14 cellular contexts compared by ENCODE assay signal in the genomic region with DNA sequence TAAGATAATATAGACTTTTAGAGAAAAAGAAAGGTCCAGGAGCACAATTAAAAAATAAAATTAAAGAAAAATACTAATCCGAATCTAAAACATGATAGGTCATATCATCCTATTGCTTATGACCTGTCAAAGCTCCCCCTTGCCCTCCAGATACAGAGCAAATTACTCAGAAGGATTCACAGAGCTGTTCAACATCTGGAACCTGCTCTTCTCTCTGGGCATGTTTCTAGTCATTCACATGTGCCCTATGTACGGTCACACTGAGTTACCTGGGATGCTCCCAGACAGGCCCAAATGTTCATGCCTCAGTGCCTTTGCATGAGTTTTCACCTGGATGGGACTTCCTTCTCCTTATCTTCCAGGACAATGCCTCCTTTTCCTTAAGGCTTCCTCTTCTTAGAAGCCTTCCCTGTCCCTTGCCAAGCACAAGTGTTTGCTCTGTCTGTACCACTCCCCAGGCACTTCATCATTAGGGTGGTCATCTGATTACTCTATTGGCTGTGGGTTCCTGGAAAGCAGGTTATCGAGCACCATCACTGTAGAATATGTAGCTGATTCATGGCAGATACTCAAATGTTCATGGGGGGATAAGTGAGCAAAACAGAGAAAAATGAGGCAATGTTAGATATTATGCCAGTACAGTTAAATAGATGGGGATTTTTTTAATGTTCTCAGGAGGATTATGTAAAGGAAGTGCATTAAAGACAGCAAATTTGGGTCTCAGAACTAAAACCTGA. TPM values are rescaled to one million over a fixed set of nuclear protein-coding genes. Genes with fewer than 3 reads are reported as not detected.
DNase-seq lines count a peak whose midpoint lies in the region; ATAC-seq and TF ChIP-seq lines count a peak whose summit lies in the region.
"Had no signal": no experiment of that assay in that cellular context is flagged by ENCODE, and none has a peak within 500 bp of the region (broad histone marks: within the 10 kb centered on the region; RNA-seq: fewer than 3 reads in every experiment).

No MANE protein-coding gene starts in this region.

- peaks cover 83% of the 10 kb centered on the region for H3K4me1 Mint-ChIP-seq in CD14-positive monocyte
- peaks cover 17% of the 10 kb centered on the region for H3K4me1 Mint-ChIP-seq in memory B cell
- peaks cover 6% of the 10 kb centered on the region for H3K4me1 Mint-ChIP-seq in type B pancreatic cell (ENCODE audit: unreplicated experiment)
- peaks cover 17% of the 10 kb centered on the region for H3K4me1 Mint-ChIP-seq in endothelial cell (ENCODE audit: unreplicated experiment)

- intact Hi-C loops in CD14-positive monocyte (cut with micrococcal nuclease): loop anchor here (5.0 kb wide), 1 partner anchor 41 kb away; no protein-coding TSS in a partner anchor

- peak overlapping the region; percentile 95 to 100 (median 99) for H3K27ac Mint-ChIP-seq in CD14-positive monocyte
- no peak overlapping the region for H3K27ac Mint-ChIP-seq in memory B cell
- H3K27ac Mint-ChIP-seq in type B pancreatic cell: no peak overlapping the region
- H3K27ac Mint-ChIP-seq in endothelial cell (ENCODE audit: unreplicated experiment): no peak overlapping the region

- no peak overlapping the region for H3K9ac ChIP-seq in Loucy (ENCODE audit: low read depth, low read length, poor library complexity, severe bottlenecking)

- H3K36me3 ChIP-seq in Loucy (ENCODE audit: insufficient read depth, low read length): no peaks in the 10 kb centered on the region
- H3K36me3 ChIP-seq: ascending aorta had no signal

- 0 out of 2 replicates have a peak overlapping the region, but pooled peaks have one; percentile 4 for H2AFZ ChIP-seq in Loucy (ENCODE audit: low read length)

- peak overlapping the region; percentile 36 for H3K4me2 ChIP-seq in Loucy (ENCODE audit: low read depth, low read length, poor library complexity, severe bottlenecking)

- H4K20me1 ChIP-seq in Loucy (ENCODE audit: insufficient read depth, low read length, poor library complexity, severe bottlenecking): no peaks in the 10 kb centered on the region

- no peak overlapping the region for H3K4me3 ChIP-seq in Loucy (ENCODE audit: low read length, poor library complexity, severe bottlenecking)
- H3K4me3 ChIP-seq: ascending aorta had no signal

- no peaks in the 10 kb centered on the region for H3K79me2 ChIP-seq in Loucy (ENCODE audit: insufficient read depth, low read length)

- no peaks in the 10 kb centered on the region for H3F3A ChIP-seq in Loucy (ENCODE audit: low read depth)

- DNase-seq in CD14-positive monocyte (ENCODE audit: low spot score) (no peak), memory B cell (ENCODE audit: low spot score in 2 of 2) (no peak), Ammon's horn (ENCODE audit: low spot score) (no peak), NAMALWA (ENCODE audit: low spot score) (no peak), type B pancreatic cell (ENCODE audit: extremely low spot score, unreplicated experiment) (no peak), endothelial cell (ENCODE audit: low spot score) (no peak)
- DNase-seq: activated CD8-positive, alpha-beta memory T cell treated with anti-CD3 and anti-CD28 coated beads for 24 hours; effector memory CD4-positive, alpha-beta T cell; NCI-H2171; retina; stimulated activated CD4-positive, alpha-beta T cell treated with anti-CD3 and anti-CD28 coated beads, Interleukin-4, amount 100 ng/mL, for 4 hours had no signal

- no peaks in the 10 kb centered on the region for H3K9me3 ChIP-seq in Loucy (ENCODE audit: insufficient read depth, low read depth, low read length)
- H3K9me3 ChIP-seq: ascending aorta had no signal

- peaks cover 22% of the 10 kb centered on the region for H3K4me1 ChIP-seq in Loucy (ENCODE audit: insufficient read depth, low read length, poor library complexity, severe bottlenecking)
- H3K4me1 ChIP-seq: ascending aorta had no signal

- no peaks in the 10 kb centered on the region for H3K27me3 ChIP-seq in Loucy (ENCODE audit: insufficient read depth, low read length, poor library complexity, severe bottlenecking)
- H3K27me3 ChIP-seq: ascending aorta had no signal

- H3K36me3 Mint-ChIP-seq in CD14-positive monocyte (peaks cover 7 to 11% of the 10 kb centered on the region in 2 donors), memory B cell (peaks cover 6% of the 10 kb centered on the region), type B pancreatic cell (no peaks in the 10 kb centered on the region), endothelial cell (ENCODE audit: low read depth, unreplicated experiment) (no peaks in the 10 kb centered on the region)

- TF ChIP-seq CTCF in CD14-positive monocyte (IDR thresholded peaks at IDR 0.05) (no peak), Loucy (conservative IDR thresholded peaks at IDR 0.05; ENCODE audit: low read length) (no peak), type B pancreatic cell (conservative IDR thresholded peaks at IDR 0.05) (no peak), endothelial cell (IDR thresholded peaks at IDR 0.05; ENCODE audit: unreplicated experiment) (no peak)

- no peaks in the 10 kb centered on the region for H3K9me2 ChIP-seq in Loucy (replicated peaks; ENCODE audit: low read depth, low read length)

- peak; percentile 34 for ATAC-seq in GM18868 (IDR thresholded peaks at IDR 0.05; ENCODE audit: unreplicated experiment)
- ATAC-seq in memory B cell (ENCODE audit: low read depth): peak; percentile 17

- H3K9me3 Mint-ChIP-seq in CD14-positive monocyte (peaks cover 0 to 4% (median 3%) of the 10 kb centered on the region in 7 donors), memory B cell (peaks cover 2% of the 10 kb centered on the region), type B pancreatic cell (peaks cover 10% of the 10 kb centered on the region), endothelial cell (ENCODE audit: unreplicated experiment) (no peaks in the 10 kb centered on the region)

- H3K4me3 Mint-ChIP-seq in CD14-positive monocyte: peak overlapping the region; percentile 62 to 77
- H3K4me3 Mint-ChIP-seq in memory B cell: no peak overlapping the region
- H3K4me3 Mint-ChIP-seq in type B pancreatic cell: no peak overlapping the region
- no peak overlapping the region for H3K4me3 Mint-ChIP-seq in endothelial cell (ENCODE audit: unreplicated experiment)

- H3K27me3 Mint-ChIP-seq in CD14-positive monocyte (ENCODE audit: low read depth in 3 of 3): peaks cover 0 to 1% (median 0%) of the 10 kb centered on the region in 3 donors
- no peaks in the 10 kb centered on the region for H3K27me3 Mint-ChIP-seq in memory B cell
- H3K27me3 Mint-ChIP-seq in type B pancreatic cell: no peaks in the 10 kb centered on the region
- H3K27me3 Mint-ChIP-seq in endothelial cell (ENCODE audit: unreplicated experiment): peaks cover 2% of the 10 kb centered on the region

RNA-seq across cellular contexts. Expression of gene AOAH, which starts 12.0 kb away (rescaled TPM):
- polyA plus RNA-seq in CD14-positive monocyte: 100 to 1,000 TPM; 349 to 467 TPM
- 0.21 and 0.92 TPM in 2 replicates for total RNA-seq in type B pancreatic cell (ENCODE audit: low replicate concordance)
- total RNA-seq in endothelial cell (ENCODE audit: unreplicated experiment): 0.28 TPM

Comparison
In these comparisons a context has a peak if more than half of its experiments do, and no peak if none do; other contexts are left out.
1. H3K27ac Mint-ChIP-seq: peak in CD14-positive monocyte (7 of 7); none in memory B cell (single experiment), type B pancreatic cell (single experiment) and endothelial cell (single experiment).
2. H3K4me3 Mint-ChIP-seq: peak in CD14-positive monocyte (2 of 2); none in memory B cell (single experiment), type B pancreatic cell (single experiment) and endothelial cell (single experiment).